Comparison of ENCODE assay signal across 1 cellular context in genomic region chr13:19633340-19634128, GRCh38.
TF ChIP-seq lines count a peak whose summit lies in the region.

Gene MPHOSPH8 (plus strand): TSS chr13:19633659. CDS start chr13:19633749, 90 bp downstream.

TF ChIP-seq in HepG2, 621 proteins besides CTCF, POLR2A, EP300 and RAD21 (continued from another document and continues in another):
- TF ChIP-seq PATZ1 (CRISPR knock-in tag; IDR thresholded peaks at IDR 0.05) (peak; percentile 63), HOXA5 (CRISPR knock-in tag; IDR thresholded peaks at IDR 0.05) (peak; percentile 32), SP1 (IDR thresholded peaks at IDR 0.05) (no peak), SP1 (CRISPR knock-in tag; IDR thresholded peaks at IDR 0.05) (peak; percentile 88), NFRKB (IDR thresholded peaks at IDR 0.05) (no peak), ZNF891 (CRISPR knock-in tag; IDR thresholded peaks at IDR 0.05) (peak; percentile 57; the same call in 1 of the 2 replicates), FOXK1 (CRISPR knock-in tag; IDR thresholded peaks at IDR 0.05; ENCODE audit: borderline replicate concordance, low read depth) (peak; percentile 78; the same call in 1 of the 2 replicates), ZNF234 (CRISPR knock-in tag; conservative IDR thresholded peaks at IDR 0.05) (no peak), KDM5B (CRISPR knock-in tag; IDR thresholded peaks at IDR 0.05; ENCODE audit: borderline replicate concordance) (peak; percentile 0; the same call in 1 of the 2 replicates), ZSCAN29 (CRISPR knock-in tag; conservative IDR thresholded peaks at IDR 0.05) (0 out of 2 replicates have a peak, but pooled peaks have one; percentile 44), ZNF530 (CRISPR knock-in tag; IDR thresholded peaks at IDR 0.05; ENCODE audit: low read depth) (no peak), SETDB1 (CRISPR knock-in tag; IDR thresholded peaks at IDR 0.05; ENCODE audit: borderline replicate concordance) (no peak), SP2 (CRISPR knock-in tag; IDR thresholded peaks at IDR 0.05) (peak; percentile 99), TFE3 (CRISPR knock-in tag; IDR thresholded peaks at IDR 0.05) (0 out of 2 replicates have a peak, but pooled peaks have one; percentile 14), ZNF232 (CRISPR knock-in tag; IDR thresholded peaks at IDR 0.05; ENCODE audit: borderline replicate concordance) (peak; percentile 16; the same call in 1 of the 2 replicates), MTERF4 (CRISPR knock-in tag; IDR thresholded peaks at IDR 0.05) (peak; percentile 20; the same call in 1 of the 2 replicates), PCBP2 (optimal IDR thresholded peaks at IDR 0.05; ENCODE audit: low read depth, low read length, poor library complexity, severe bottlenecking) (no peak), ZNF138 (CRISPR knock-in tag; IDR thresholded peaks at IDR 0.05; ENCODE audit: low read depth) (no peak), CEBPB (IDR thresholded peaks at IDR 0.05; ENCODE audit: borderline replicate concordance, low read depth, low read length) (no peak), ZNF407 (CRISPR knock-in tag; IDR thresholded peaks at IDR 0.05; ENCODE audit: not compliant biosample characterization) (no peak), UBTF (CRISPR knock-in tag; IDR thresholded peaks at IDR 0.05) (peak; percentile 70; the same call in 1 of the 2 replicates), TRIM22 (IDR thresholded peaks at IDR 0.05) (no peak), EEA1 (CRISPR knock-in tag; IDR thresholded peaks at IDR 0.05; ENCODE audit: borderline replicate concordance) (0 out of 2 replicates have a peak, but pooled peaks have one; percentile 25), TMF1 (CRISPR knock-in tag; IDR thresholded peaks at IDR 0.05; ENCODE audit: low read depth) (no peak), ZNF790 (CRISPR knock-in tag; IDR thresholded peaks at IDR 0.05; ENCODE audit: borderline replicate concordance) (peak; percentile 55; the same call in 1 of the 2 replicates), ZNF784 (CRISPR knock-in tag; IDR thresholded peaks at IDR 0.05; ENCODE audit: borderline replicate concordance) (no peak), KLF12 (CRISPR knock-in tag; IDR thresholded peaks at IDR 0.05; ENCODE audit: borderline replicate concordance) (peak; percentile 44; the same call in 1 of the 2 replicates), ZNF205 (CRISPR knock-in tag; IDR thresholded peaks at IDR 0.05) (no peak), ZNF282 (IDR thresholded peaks at IDR 0.05; ENCODE audit: partially characterized antibody) (no peak), JARID2 (CRISPR knock-in tag; IDR thresholded peaks at IDR 0.05; ENCODE audit: insufficient replicate concordance) (no peak), ZNF142 (CRISPR knock-in tag; IDR thresholded peaks at IDR 0.05) (no peak), ZNF326 (CRISPR knock-in tag; IDR thresholded peaks at IDR 0.05; ENCODE audit: borderline replicate concordance) (no peak)
